In genomic region chr6:36963451-36964290, GRCh38 we compare ENCODE assay signal across 10 cellular contexts. TPM values are rescaled to one million over a fixed set of nuclear protein-coding genes. Genes with fewer than 3 reads are reported as not detected.
DNase-seq lines count a peak whose midpoint lies in the region; ATAC-seq and TF ChIP-seq lines count a peak whose summit lies in the region.
"Had no signal": no experiment of that assay in that cellular context is flagged by ENCODE, and none has a peak within 500 bp of the region (broad histone marks: within the 10 kb centered on the region; RNA-seq: fewer than 3 reads in every experiment).

No MANE protein-coding gene starts in this region.

- TF ChIP-seq CTCF in CD4-positive, alpha-beta T cell (IDR thresholded peaks at IDR 0.05), result no peak
- TF ChIP-seq CTCF in WTC11 (IDR thresholded peaks at IDR 0.05), result no peak

- peak overlapping the region; percentile 86 for H3K27ac Mint-ChIP-seq in CD4-positive, alpha-beta T cell
- peak overlapping the region; percentile 37 for H3K27ac Mint-ChIP-seq in WTC11

- POLR2A ChIA-PET in CD4-positive, alpha-beta T cell (lab: Charles Lee), result interaction anchor here (0.6 to 4.6 kb wide), 6 partner anchors 9 to 398 kb away, joined by 3 to 31 read pairs (median 6); partner anchors contain the start of genes MTCH1 and PI16
- POLR2A ChIA-PET in WTC11 (lab: Charles Lee), result no interaction called here

- peak in 4 of 10 experiments; percentile 23 to 39 (median 31) for DNase-seq in CD4-positive, alpha-beta T cell
- DNase-seq in WTC11 (ENCODE audit: low spot score), result peak; percentile 21
- DNase-seq in left colon, result no peak
- DNase-seq in cortex of kidney (lab: John Stamatoyannopoulos, UW), result no peak
- DNase-seq in A172 (ENCODE audit: low spot score), result no peak
- no peak for DNase-seq in activated CD4-positive, CD25-positive, alpha-beta regulatory T cell treated with anti-CD3 and anti-CD28 coated beads, Interleukin-2, amount 50 U/mL, for 72 hours
- no peak for DNase-seq in NCI-H146 treated with DMSO at 0.1 percent for 48 hours (lab: John Stamatoyannopoulos, UW; ENCODE audit: unreplicated experiment)

- CTCF ChIA-PET in CD4-positive, alpha-beta T cell (lab: Charles Lee), result interaction anchor here (1.0 to 1.7 kb wide), 3 partner anchors 54 to 78 kb away, joined by 3 to 7 read pairs (median 4); partner anchors contain the start of gene C6orf89
- CTCF ChIA-PET in WTC11 (lab: Charles Lee), result interaction anchor here (0.5 to 2.5 kb wide), 12 partner anchors 14 to 362 kb away, joined by 3 to 12 read pairs (median 4); partner anchors contain the start of genes C6orf89 and PPIL1

- intact Hi-C loops in CD4-positive, alpha-beta T cell (cut with DNase I, micrococcal nuclease), result loop anchor here (2.0 to 5.0 kb wide), 2 partner anchors 21 to 76 kb away; partner anchors contain the start of gene C6orf89 (in 1 of the 2)
- intact Hi-C loops in left colon (cut with DNase I, micrococcal nuclease), result no loop called here

- H3K27me3 Mint-ChIP-seq in CD4-positive, alpha-beta T cell, result no peaks in the 10 kb centered on the region
- no peaks in the 10 kb centered on the region for H3K27me3 Mint-ChIP-seq in WTC11 (ENCODE audit: low read depth)

- H3K4me1 Mint-ChIP-seq in CD4-positive, alpha-beta T cell (ENCODE audit: low read depth), result peaks cover 50% of the 10 kb centered on the region
- H3K4me1 Mint-ChIP-seq in WTC11, result peaks cover 15% of the 10 kb centered on the region

- no peak overlapping the region for H3K27ac ChIP-seq in CD4-positive, alpha-beta T cell (ENCODE audit: low read depth, low read length)
- H3K27ac ChIP-seq: right lobe of liver had no signal

- peak overlapping the region; percentile 65 for H3K4me3 Mint-ChIP-seq in CD4-positive, alpha-beta T cell
- H3K4me3 Mint-ChIP-seq in WTC11, result no peak overlapping the region

- peaks cover 37% of the 10 kb centered on the region for H3K36me3 Mint-ChIP-seq in CD4-positive, alpha-beta T cell (ENCODE audit: low read depth)
- peaks cover 10% of the 10 kb centered on the region for H3K36me3 Mint-ChIP-seq in WTC11

- H3K27me3 ChIP-seq in CD4-positive, alpha-beta T cell (ENCODE audit: control insufficient read depth, insufficient read depth, low read length), result no peaks in the 10 kb centered on the region
- H3K27me3 ChIP-seq: right lobe of liver had no signal

- ATAC-seq in CD4-positive, alpha-beta T cell (ENCODE audit: poor library complexity), result peak; percentile 74
- ATAC-seq in HG03432 (IDR thresholded peaks at IDR 0.05; ENCODE audit: unreplicated experiment), result peak; percentile 63
- peak; percentile 7; the same call in 1 of the 2 replicates for ATAC-seq in WTC11
- peak; percentile 12 for ATAC-seq in left colon

- no peaks in the 10 kb centered on the region for H3K9me3 ChIP-seq in CD4-positive, alpha-beta T cell (ENCODE audit: control insufficient read depth, low read length)
- H3K9me3 ChIP-seq: right lobe of liver had no signal

- no peaks in the 10 kb centered on the region for H3K9me3 Mint-ChIP-seq in CD4-positive, alpha-beta T cell
- no peaks in the 10 kb centered on the region for H3K9me3 Mint-ChIP-seq in WTC11

TF ChIP-seq in WTC11, 78 proteins besides CTCF, POLR2A, EP300 and RAD21 (continues in another document):
- TF ChIP-seq NR3C1 (CRISPR knock-in tag; conservative IDR thresholded peaks at IDR 0.05; ENCODE audit: low read depth), result no peak
- no peak for TF ChIP-seq MLX (CRISPR knock-in tag; IDR thresholded peaks at IDR 0.05)
- TF ChIP-seq, protein P1, sequence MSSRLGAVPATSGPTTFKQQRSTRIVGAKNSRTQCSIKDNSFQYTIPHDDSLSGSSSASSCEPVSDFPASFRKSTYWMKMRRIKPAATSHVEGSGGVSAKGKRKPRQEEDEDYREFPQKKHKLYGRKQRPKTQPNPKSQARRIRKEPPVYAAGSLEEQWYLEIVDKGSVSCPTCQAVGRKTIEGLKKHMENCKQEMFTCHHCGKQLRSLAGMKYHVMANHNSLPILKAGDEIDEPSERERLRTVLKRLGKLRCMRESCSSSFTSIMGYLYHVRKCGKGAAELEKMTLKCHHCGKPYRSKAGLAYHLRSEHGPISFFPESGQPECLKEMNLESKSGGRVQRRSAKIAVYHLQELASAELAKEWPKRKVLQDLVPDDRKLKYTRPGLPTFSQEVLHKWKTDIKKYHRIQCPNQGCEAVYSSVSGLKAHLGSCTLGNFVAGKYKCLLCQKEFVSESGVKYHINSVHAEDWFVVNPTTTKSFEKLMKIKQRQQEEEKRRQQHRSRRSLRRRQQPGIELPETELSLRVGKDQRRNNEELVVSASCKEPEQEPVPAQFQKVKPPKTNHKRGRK (CRISPR knock-in tag; IDR thresholded peaks at IDR 0.05; ENCODE audit: borderline replicate concordance), result no peak
- TF ChIP-seq, protein P2, sequence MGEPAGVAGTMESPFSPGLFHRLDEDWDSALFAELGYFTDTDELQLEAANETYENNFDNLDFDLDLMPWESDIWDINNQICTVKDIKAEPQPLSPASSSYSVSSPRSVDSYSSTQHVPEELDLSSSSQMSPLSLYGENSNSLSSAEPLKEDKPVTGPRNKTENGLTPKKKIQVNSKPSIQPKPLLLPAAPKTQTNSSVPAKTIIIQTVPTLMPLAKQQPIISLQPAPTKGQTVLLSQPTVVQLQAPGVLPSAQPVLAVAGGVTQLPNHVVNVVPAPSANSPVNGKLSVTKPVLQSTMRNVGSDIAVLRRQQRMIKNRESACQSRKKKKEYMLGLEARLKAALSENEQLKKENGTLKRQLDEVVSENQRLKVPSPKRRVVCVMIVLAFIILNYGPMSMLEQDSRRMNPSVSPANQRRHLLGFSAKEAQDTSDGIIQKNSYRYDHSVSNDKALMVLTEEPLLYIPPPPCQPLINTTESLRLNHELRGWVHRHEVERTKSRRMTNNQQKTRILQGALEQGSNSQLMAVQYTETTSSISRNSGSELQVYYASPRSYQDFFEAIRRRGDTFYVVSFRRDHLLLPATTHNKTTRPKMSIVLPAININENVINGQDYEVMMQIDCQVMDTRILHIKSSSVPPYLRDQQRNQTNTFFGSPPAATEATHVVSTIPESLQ (CRISPR knock-in tag; IDR thresholded peaks at IDR 0.05), result no peak
- TF ChIP-seq, protein P3, sequence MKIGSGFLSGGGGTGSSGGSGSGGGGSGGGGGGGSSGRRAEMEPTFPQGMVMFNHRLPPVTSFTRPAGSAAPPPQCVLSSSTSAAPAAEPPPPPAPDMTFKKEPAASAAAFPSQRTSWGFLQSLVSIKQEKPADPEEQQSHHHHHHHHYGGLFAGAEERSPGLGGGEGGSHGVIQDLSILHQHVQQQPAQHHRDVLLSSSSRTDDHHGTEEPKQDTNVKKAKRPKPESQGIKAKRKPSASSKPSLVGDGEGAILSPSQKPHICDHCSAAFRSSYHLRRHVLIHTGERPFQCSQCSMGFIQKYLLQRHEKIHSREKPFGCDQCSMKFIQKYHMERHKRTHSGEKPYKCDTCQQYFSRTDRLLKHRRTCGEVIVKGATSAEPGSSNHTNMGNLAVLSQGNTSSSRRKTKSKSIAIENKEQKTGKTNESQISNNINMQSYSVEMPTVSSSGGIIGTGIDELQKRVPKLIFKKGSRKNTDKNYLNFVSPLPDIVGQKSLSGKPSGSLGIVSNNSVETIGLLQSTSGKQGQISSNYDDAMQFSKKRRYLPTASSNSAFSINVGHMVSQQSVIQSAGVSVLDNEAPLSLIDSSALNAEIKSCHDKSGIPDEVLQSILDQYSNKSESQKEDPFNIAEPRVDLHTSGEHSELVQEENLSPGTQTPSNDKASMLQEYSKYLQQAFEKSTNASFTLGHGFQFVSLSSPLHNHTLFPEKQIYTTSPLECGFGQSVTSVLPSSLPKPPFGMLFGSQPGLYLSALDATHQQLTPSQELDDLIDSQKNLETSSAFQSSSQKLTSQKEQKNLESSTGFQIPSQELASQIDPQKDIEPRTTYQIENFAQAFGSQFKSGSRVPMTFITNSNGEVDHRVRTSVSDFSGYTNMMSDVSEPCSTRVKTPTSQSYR (CRISPR knock-in tag; IDR thresholded peaks at IDR 0.05), result no peak
- TF ChIP-seq NFATC4 (CRISPR knock-in tag; IDR thresholded peaks at IDR 0.05), result no peak
- TF ChIP-seq JUN (CRISPR knock-in tag; IDR thresholded peaks at IDR 0.05), result no peak
- no peak for TF ChIP-seq OVOL2 (CRISPR knock-in tag; IDR thresholded peaks at IDR 0.05; ENCODE audit: borderline replicate concordance)
- TF ChIP-seq, protein P4, sequence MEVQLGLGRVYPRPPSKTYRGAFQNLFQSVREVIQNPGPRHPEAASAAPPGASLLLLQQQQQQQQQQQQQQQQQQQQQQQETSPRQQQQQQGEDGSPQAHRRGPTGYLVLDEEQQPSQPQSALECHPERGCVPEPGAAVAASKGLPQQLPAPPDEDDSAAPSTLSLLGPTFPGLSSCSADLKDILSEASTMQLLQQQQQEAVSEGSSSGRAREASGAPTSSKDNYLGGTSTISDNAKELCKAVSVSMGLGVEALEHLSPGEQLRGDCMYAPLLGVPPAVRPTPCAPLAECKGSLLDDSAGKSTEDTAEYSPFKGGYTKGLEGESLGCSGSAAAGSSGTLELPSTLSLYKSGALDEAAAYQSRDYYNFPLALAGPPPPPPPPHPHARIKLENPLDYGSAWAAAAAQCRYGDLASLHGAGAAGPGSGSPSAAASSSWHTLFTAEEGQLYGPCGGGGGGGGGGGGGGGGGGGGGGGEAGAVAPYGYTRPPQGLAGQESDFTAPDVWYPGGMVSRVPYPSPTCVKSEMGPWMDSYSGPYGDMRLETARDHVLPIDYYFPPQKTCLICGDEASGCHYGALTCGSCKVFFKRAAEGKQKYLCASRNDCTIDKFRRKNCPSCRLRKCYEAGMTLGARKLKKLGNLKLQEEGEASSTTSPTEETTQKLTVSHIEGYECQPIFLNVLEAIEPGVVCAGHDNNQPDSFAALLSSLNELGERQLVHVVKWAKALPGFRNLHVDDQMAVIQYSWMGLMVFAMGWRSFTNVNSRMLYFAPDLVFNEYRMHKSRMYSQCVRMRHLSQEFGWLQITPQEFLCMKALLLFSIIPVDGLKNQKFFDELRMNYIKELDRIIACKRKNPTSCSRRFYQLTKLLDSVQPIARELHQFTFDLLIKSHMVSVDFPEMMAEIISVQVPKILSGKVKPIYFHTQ (CRISPR knock-in tag; IDR thresholded peaks at IDR 0.05), result no peak

RNA-seq across cellular contexts. Expression of gene PI16, which starts 9.1 kb away (rescaled TPM):
- total RNA-seq in CD4-positive, alpha-beta T cell, result 1 to 10 TPM; 5.2 to 7.8 TPM
- 0.09 to 0.17 TPM in 2 of 3 replicates, not detected in the other for total RNA-seq in WTC11 (2021)
- total RNA-seq in left colon, result 1 to 10 TPM; 2.0 to 4.0 TPM
- total RNA-seq in A172 (2014; rRNA removed; shearing (Covaris generic)), result 0.74 TPM in 1 of 2 replicates, not detected in the other
- total RNA-seq: fibroblast of lung had no signal

RNA-seq across cellular contexts. Expression of gene MTCH1, which starts 22.3 kb away (rescaled TPM):
- total RNA-seq in CD4-positive, alpha-beta T cell, result 100 to 1,000 TPM; 231 to 239 TPM
- total RNA-seq in WTC11 (2021), result 198 to 207 TPM (median 204 TPM) in 3 replicates
- total RNA-seq in left colon, result 100 to 1,000 TPM; 142 to 149 TPM
- total RNA-seq in A172 (2014; rRNA removed; shearing (Covaris generic)), result 189 and 200 TPM in 2 replicates

RNA-seq across cellular contexts. Expression of gene FGD2, which starts 41.8 kb away (rescaled TPM):
- total RNA-seq in CD4-positive, alpha-beta T cell, result 1 to 10 TPM; 1.2 TPM
- total RNA-seq in WTC11 (2021) (0.31 to 0.78 TPM (median 0.44 TPM) in 3 replicates), left colon (10 to 100 TPM in 1 of 2 donors, 1 to 10 TPM in 1; 5.1 to 13.5 TPM)
- total RNA-seq in A172 (2014; rRNA removed; shearing (Covaris generic)), result not detected in 2 replicates
- total RNA-seq: fibroblast of lung had no signal

Comparison
In these comparisons a context has a peak if more than half of its experiments do, and no peak if none do; other contexts are left out.
1. ATAC-seq: peak in every context shown above with its lines; median percentile 74 in CD4-positive, alpha-beta T cell; 63 in HG03432; 12 in left colon; 7 in WTC11.
2. intact Hi-C loops: an anchor here in CD4-positive, alpha-beta T cell (2.0 to 5.0 kb wide); none called in left colon.